14 cellular contexts compared by ENCODE assay signal in genomic region chr1:33435096-33435820, GRCh38. TPM values are rescaled to one million over a fixed set of nuclear protein-coding genes. Genes with fewer than 3 reads are reported as not detected.
DNase-seq lines count a peak whose midpoint lies in the region; ATAC-seq and TF ChIP-seq lines count a peak whose summit lies in the region.
"Had no signal": no experiment of that assay in that cellular context is flagged by ENCODE, and none has a peak within 500 bp of the region (broad histone marks: within the 10 kb centered on the region; RNA-seq: fewer than 3 reads in every experiment).

No MANE protein-coding gene starts in this region.

- TF ChIP-seq CTCF in foreskin fibroblast (IDR thresholded peaks at IDR 0.05; ENCODE audit: low read depth, low read length) (no peak), uterus (IDR thresholded peaks at IDR 0.05) (no peak)

- intact Hi-C loops in uterus (cut with DNase I; ENCODE audit: low total_unique reads) (no loop called here), posterior cingulate gyrus (cut with DNase I) (no loop called here)

- H3K4me1 Mint-ChIP-seq in stimulated activated naive CD8-positive, alpha-beta T cell treated with anti-CD3 and anti-CD28 coated beads, Interleukin-15, amount 100 ng/mL, for 72 hours, result peaks cover under 1% of the 10 kb centered on the region

- no peak overlapping the region for H3K4me3 Mint-ChIP-seq in stimulated activated naive CD8-positive, alpha-beta T cell treated with anti-CD3 and anti-CD28 coated beads, Interleukin-15, amount 100 ng/mL, for 72 hours
- H3K4me3 Mint-ChIP-seq: activated CD8-positive, alpha-beta T cell treated with anti-CD3 and anti-CD28 coated beads for 36 hours; activated naive CD8-positive, alpha-beta T cell; CD4-positive, alpha-beta T cell; effector memory CD8-positive, alpha-beta T cell had no signal

- peaks cover 2% of the 10 kb centered on the region for H3K27me3 Mint-ChIP-seq in stimulated activated naive CD8-positive, alpha-beta T cell treated with anti-CD3 and anti-CD28 coated beads, Interleukin-15, amount 100 ng/mL, for 72 hours

- H3K4me3 ChIP-seq in foreskin fibroblast (ENCODE audit: low read depth in 1 of 2, low read length in 2 of 2), result no peak overlapping the region
- H3K4me3 ChIP-seq in uterus, result no peak overlapping the region
- H3K4me3 ChIP-seq: ovary had no signal

- in situ Hi-C loops in SK-MEL-5 (cut with HindIII; ENCODE audit: low pct_unique_long_range_greater_than_20kb, low sequenced_read_pairs), result no loop called here

- peak overlapping the region; percentile 28 to 45 for H3K27ac Mint-ChIP-seq in stimulated activated naive CD8-positive, alpha-beta T cell treated with anti-CD3 and anti-CD28 coated beads, Interleukin-15, amount 100 ng/mL, for 72 hours
- H3K27ac Mint-ChIP-seq: activated CD8-positive, alpha-beta T cell treated with anti-CD3 and anti-CD28 coated beads for 36 hours; activated naive CD8-positive, alpha-beta T cell; CD4-positive, alpha-beta T cell; effector memory CD8-positive, alpha-beta T cell had no signal

- H3K9me3 ChIP-seq in uterus, result no peaks in the 10 kb centered on the region
- H3K9me3 ChIP-seq: ovary had no signal

- TF ChIP-seq POLR2A in uterus (IDR thresholded peaks at IDR 0.05), result no peak

- H3K27me3 ChIP-seq in uterus, result no peaks in the 10 kb centered on the region
- H3K27me3 ChIP-seq: ovary had no signal

- peaks cover 1 to 5% of the 10 kb centered on the region in 2 donors for H3K4me1 ChIP-seq in uterus

- H3K36me3 ChIP-seq in uterus, result no peaks in the 10 kb centered on the region
- H3K36me3 ChIP-seq: ovary had no signal

- no peaks in the 10 kb centered on the region for H3K9me3 Mint-ChIP-seq in stimulated activated naive CD8-positive, alpha-beta T cell treated with anti-CD3 and anti-CD28 coated beads, Interleukin-15, amount 100 ng/mL, for 72 hours
- H3K9me3 Mint-ChIP-seq: activated CD8-positive, alpha-beta T cell treated with anti-CD3 and anti-CD28 coated beads for 36 hours; CD4-positive, alpha-beta T cell; effector memory CD8-positive, alpha-beta T cell had no signal

- ATAC-seq in stimulated activated naive CD8-positive, alpha-beta T cell treated with anti-CD3 and anti-CD28 coated beads, Interleukin-15, amount 100 ng/mL, for 72 hours, result no peak
- no peak for ATAC-seq in stimulated activated naive CD8-positive, alpha-beta T cell treated with anti-CD3 and anti-CD28 coated beads, Interleukin-15, Interleukin-2, amounts not matched to agents 100 U/mL and 50 U/mL, for 24 hours
- ATAC-seq: activated CD8-positive, alpha-beta T cell treated with anti-CD3 and anti-CD28 coated beads for 36 hours; effector memory CD8-positive, alpha-beta T cell had no signal

- DNase-seq in stimulated activated naive CD8-positive, alpha-beta T cell treated with anti-CD3 and anti-CD28 coated beads, Interleukin-15, amount 100 ng/mL, for 72 hours, result no peak
- no peak for DNase-seq in stimulated activated naive CD8-positive, alpha-beta T cell treated with anti-CD3 and anti-CD28 coated beads, Interleukin-15, Interleukin-2, amounts not matched to agents 100 U/mL and 50 U/mL, for 24 hours
- peak; percentile 59 for DNase-seq in SK-MEL-5 (ENCODE audit: low read depth, low spot score)
- DNase-seq in foreskin fibroblast, result peak; percentile 80 to 81
- DNase-seq in uterus, result no peak
- no peak for DNase-seq in CD1c-positive myeloid dendritic cell (ENCODE audit: extremely low spot score)
- no peak for DNase-seq in stimulated activated CD4-positive, alpha-beta T cell treated with anti-CD3 and anti-CD28 coated beads, Interleukin-2, amount 100 ng/mL, for 24 hours
- no peak for DNase-seq in posterior cingulate gyrus
- DNase-seq: activated CD8-positive, alpha-beta T cell treated with anti-CD3 and anti-CD28 coated beads for 36 hours; CD4-positive, alpha-beta T cell; effector memory CD8-positive, alpha-beta T cell; NCI-H510A treated with DMSO at 0.1 percent for 48 hours; ovary had no signal

- peak overlapping the region; percentile 62 to 87 for H3K27ac ChIP-seq in uterus

RNA-seq across cellular contexts. Expression of gene PHC2, which starts 4.4 kb away (rescaled TPM):
- total RNA-seq in SK-MEL-5 (2014; rRNA removed; shearing (Covaris generic)), result 61.2 and 61.7 TPM in 2 replicates
- polyA plus RNA-seq in SK-MEL-5 (2015; cell fraction: cytosol; rRNA removed), result 96.0 and 130 TPM in 2 replicates
- 49.0 and 70.1 TPM in 2 replicates for polyA plus RNA-seq in SK-MEL-5 (2015; cell fraction: nucleus; rRNA removed)
- total RNA-seq in uterus, result 100 to 1,000 TPM in 2 of 4 donors, 10 to 100 TPM in 2; 51.5 to 203 (median 102) TPM

RNA-seq across cellular contexts. Expression of gene ZSCAN20, which starts 37.2 kb away (rescaled TPM):
- total RNA-seq in SK-MEL-5 (2014; rRNA removed; shearing (Covaris generic)), result 4.9 and 5.1 TPM in 2 replicates
- 1.6 and 1.9 TPM in 2 replicates for polyA plus RNA-seq in SK-MEL-5 (2015; cell fraction: cytosol; rRNA removed)
- 6.3 and 7.5 TPM in 2 replicates for polyA plus RNA-seq in SK-MEL-5 (2015; cell fraction: nucleus; rRNA removed)
- total RNA-seq in uterus, result 10 to 100 TPM in 1 of 4 donors, 1 to 10 TPM in 3; 2.4 to 16.0 (median 5.2) TPM

Comparison
In these comparisons a context has a peak if more than half of its experiments do, and no peak if none do; other contexts are left out.
1. DNase-seq: peak in SK-MEL-5 (single experiment) and foreskin fibroblast (2 of 2); none in stimulated activated naive CD8-positive, alpha-beta T cell treated with anti-CD3 and anti-CD28 coated beads, Interleukin-15, amount 100 ng/mL, for 72 hours (0 of 2), stimulated activated naive CD8-positive, alpha-beta T cell treated with anti-CD3 and anti-CD28 coated beads, Interleukin-15, Interleukin-2, amounts not matched to agents 100 U/mL and 50 U/mL, for 24 hours (single experiment), uterus (0 of 2), CD1c-positive myeloid dendritic cell (single experiment), stimulated activated CD4-positive, alpha-beta T cell treated with anti-CD3 and anti-CD28 coated beads, Interleukin-2, amount 100 ng/mL, for 24 hours (0 of 2) and posterior cingulate gyrus (0 of 10).